In the genomic region with DNA sequence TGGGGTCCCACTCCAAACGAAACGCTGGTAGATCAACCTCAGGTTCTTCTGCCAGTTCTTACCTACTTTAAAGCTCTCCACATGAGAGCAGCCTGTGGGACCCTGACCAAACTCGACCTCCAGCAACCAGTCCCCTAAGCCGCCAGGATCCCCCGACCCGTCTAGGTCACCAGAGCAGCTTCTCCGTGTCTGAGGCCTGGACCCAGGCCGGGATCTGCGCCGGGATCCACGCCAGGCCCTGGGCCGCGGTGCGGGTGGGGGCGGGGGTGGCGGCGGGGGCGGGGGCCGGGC, we compare ENCODE assay signal across 8 cellular contexts.
DNase-seq lines count a peak whose midpoint lies in the region; ATAC-seq and TF ChIP-seq lines count a peak whose summit lies in the region.

No MANE protein-coding gene starts in this region.

- H3K4me1 Mint-ChIP-seq in stimulated activated memory B cell treated with anti-CD40 and anti-IgM and Interleukin-4, amounts not matched to agents 10 μg/mL and 1 μg/mL and 100 μg/mL, for 72 hours, result peaks cover 17% of the 10 kb centered on the region

- no peaks in the 10 kb centered on the region for H3K27me3 Mint-ChIP-seq in stimulated activated memory B cell treated with anti-CD40 and anti-IgM and Interleukin-4, amounts not matched to agents 10 μg/mL and 1 μg/mL and 100 μg/mL, for 72 hours

- H3K9me3 Mint-ChIP-seq in stimulated activated memory B cell treated with anti-CD40 and anti-IgM and Interleukin-4, amounts not matched to agents 10 μg/mL and 1 μg/mL and 100 μg/mL, for 72 hours, result no peaks in the 10 kb centered on the region

- DNase-seq in NCI-H1092 treated with DMSO at 0.1 percent for 48 hours (lab: John Stamatoyannopoulos, UW), result peak; percentile 52
- no peak for DNase-seq in NCI-H1092 (lab: John Stamatoyannopoulos, UW)
- no peak for DNase-seq in RWPE1 (ENCODE audit: low spot score)
- DNase-seq in foreskin fibroblast, result no peak
- DNase-seq in kidney glomerular epithelial cell (lab: John Stamatoyannopoulos, UW), result no peak
- no peak for DNase-seq in T-helper 9 cell

- peak overlapping the region; percentile 70 for H3K4me3 Mint-ChIP-seq in stimulated activated memory B cell treated with anti-CD40 and anti-IgM and Interleukin-4, amounts not matched to agents 10 μg/mL and 1 μg/mL and 100 μg/mL, for 72 hours

- ATAC-seq in stimulated activated memory B cell treated with anti-CD40 and anti-IgM and Interleukin-4, amounts not matched to agents 10 μg/mL and 1 μg/mL and 100 μg/mL, for 72 hours, result no peak
- ATAC-seq in GM21529 (IDR thresholded peaks at IDR 0.05; ENCODE audit: unreplicated experiment), result no peak

- peak overlapping the region; percentile 76 for H3K27ac ChIP-seq in RWPE1

- POLR2A ChIA-PET in RWPE1 (lab: Yijun Ruan, JAX; ENCODE audit: low non-redundant PET), result no interaction called here

- H3K4me3 ChIP-seq in foreskin fibroblast (ENCODE audit: low read depth in 1 of 2, low read length in 2 of 2), result peak overlapping the region; percentile 49 to 58

- TF ChIP-seq CTCF in RWPE1 (conservative IDR thresholded peaks at IDR 0.05; ENCODE audit: low read depth) (no peak), foreskin fibroblast (IDR thresholded peaks at IDR 0.05; ENCODE audit: low read depth, low read length) (no peak)

- peak overlapping the region; percentile 95 for H3K27ac Mint-ChIP-seq in stimulated activated memory B cell treated with anti-CD40 and anti-IgM and Interleukin-4, amounts not matched to agents 10 μg/mL and 1 μg/mL and 100 μg/mL, for 72 hours

- CTCF ChIA-PET in RWPE1 (lab: Yijun Ruan, JAX), result interaction anchor here (0.6 kb wide), 1 partner anchor 353 kb away, joined by 3 read pairs; no protein-coding TSS in a partner anchor

- no peaks in the 10 kb centered on the region for H3K36me3 Mint-ChIP-seq in stimulated activated memory B cell treated with anti-CD40 and anti-IgM and Interleukin-4, amounts not matched to agents 10 μg/mL and 1 μg/mL and 100 μg/mL, for 72 hours
